In genomic region chr3:193744048-193744821, GRCh38 we compare ENCODE assay signal across 8 cellular contexts.
DNase-seq lines count a peak whose midpoint lies in the region; ATAC-seq and TF ChIP-seq lines count a peak whose summit lies in the region.

No MANE protein-coding gene starts in this region.

- H2AFZ ChIP-seq in MM.1S (ENCODE audit: low read length) = peak overlapping the region; percentile 39

- H3K27ac ChIP-seq in MM.1S (ENCODE audit: low read length) = peak overlapping the region; percentile 76

- ATAC-seq in GM18498 (IDR thresholded peaks at IDR 0.05; ENCODE audit: unreplicated experiment) (peak; percentile 6), WTC11 (peak; percentile 78), GM21526 (IDR thresholded peaks at IDR 0.05; ENCODE audit: low FRiP score, unreplicated experiment) (no peak)
- ATAC-seq in activated CD8-positive, alpha-beta T cell treated with anti-CD3 and anti-CD28 coated beads for 36 hours = no peak

- peak overlapping the region; percentile 52 for H3K9ac ChIP-seq in MM.1S (ENCODE audit: low read length)

- H3K36me3 Mint-ChIP-seq in WTC11 (no peaks in the 10 kb centered on the region), mesothelial cell of epicardium (no peaks in the 10 kb centered on the region)
- no peaks in the 10 kb centered on the region for H3K36me3 Mint-ChIP-seq in activated CD8-positive, alpha-beta T cell treated with anti-CD3 and anti-CD28 coated beads for 36 hours (ENCODE audit: low read depth)

- H3K4me1 ChIP-seq in MM.1S (ENCODE audit: low read length) = peaks cover 19% of the 10 kb centered on the region

- H3K4me3 ChIP-seq in MM.1S (ENCODE audit: low read length) = peak overlapping the region; percentile 44

- H3K4me1 Mint-ChIP-seq in WTC11 (peaks cover 24% of the 10 kb centered on the region), mesothelial cell of epicardium (peaks cover 31% of the 10 kb centered on the region)
- peaks cover 6% of the 10 kb centered on the region for H3K4me1 Mint-ChIP-seq in activated CD8-positive, alpha-beta T cell treated with anti-CD3 and anti-CD28 coated beads for 36 hours (ENCODE audit: low read depth)

- CTCF ChIA-PET in WTC11 (lab: Charles Lee) = interaction anchor here (1.9 kb wide), 2 partner anchors 23 to 572 kb away, joined by 4 to 7 read pairs; no protein-coding TSS in a partner anchor
- CTCF ChIA-PET in activated CD8-positive, alpha-beta T cell treated with anti-CD3 and anti-CD28 coated beads for 36 hours (lab: Charles Lee) = interaction anchor here (1.1 kb wide), 1 partner anchor 36 kb away, joined by 3 read pairs; no protein-coding TSS in a partner anchor

- H3K9me3 Mint-ChIP-seq in WTC11 (peaks cover 4% of the 10 kb centered on the region; the same call in 1 of the 2 replicates), mesothelial cell of epicardium (peaks cover 4% of the 10 kb centered on the region)
- no peaks in the 10 kb centered on the region for H3K9me3 Mint-ChIP-seq in activated CD8-positive, alpha-beta T cell treated with anti-CD3 and anti-CD28 coated beads for 36 hours

- H3K9me3 ChIP-seq in MM.1S (replicated peaks; ENCODE audit: insufficient read depth, low read length) = no peaks in the 10 kb centered on the region

- no peaks in the 10 kb centered on the region for H3K9me2 ChIP-seq in MM.1S (replicated peaks; ENCODE audit: insufficient read depth, low read length)

- H3K27me3 ChIP-seq in MM.1S (replicated peaks; ENCODE audit: insufficient read depth, low read length) = no peaks in the 10 kb centered on the region

- no peaks in the 10 kb centered on the region for H3K79me2 ChIP-seq in MM.1S (ENCODE audit: low read length)

- H3K4me3 Mint-ChIP-seq in WTC11 (no peak overlapping the region), mesothelial cell of epicardium (peak overlapping the region; percentile 33)
- H3K4me3 Mint-ChIP-seq in activated CD8-positive, alpha-beta T cell treated with anti-CD3 and anti-CD28 coated beads for 36 hours = no peak overlapping the region

- H4K20me1 ChIP-seq in MM.1S (ENCODE audit: insufficient read depth, low read length) = no peaks in the 10 kb centered on the region

- peaks cover 24% of the 10 kb centered on the region for H3F3A ChIP-seq in MM.1S (ENCODE audit: insufficient read depth, low read length)

- no peaks in the 10 kb centered on the region for H3K36me3 ChIP-seq in MM.1S (replicated peaks; ENCODE audit: insufficient read depth, low read length)

- H3K27me3 Mint-ChIP-seq in WTC11 (ENCODE audit: low read depth) (no peaks in the 10 kb centered on the region; the same call in 1 of the 2 replicates), mesothelial cell of epicardium (ENCODE audit: low read depth) (no peaks in the 10 kb centered on the region)
- peaks cover 3% of the 10 kb centered on the region for H3K27me3 Mint-ChIP-seq in activated CD8-positive, alpha-beta T cell treated with anti-CD3 and anti-CD28 coated beads for 36 hours

- intact Hi-C loops in activated CD8-positive, alpha-beta T cell treated with anti-CD3 and anti-CD28 coated beads for 36 hours (cut with micrococcal nuclease) = no loop called here
- intact Hi-C loops in head of caudate nucleus (cut with DNase I) = no loop called here

- peak; percentile 47 for DNase-seq in MM.1S
- DNase-seq in WTC11 (ENCODE audit: low spot score) = no peak
- DNase-seq in mesothelial cell of epicardium (ENCODE audit: low spot score in 2 of 2, unreplicated experiment in 2 of 2) = no peak
- no peak for DNase-seq in cerebellar cortex (ENCODE audit: low spot score)
- no peak for DNase-seq in activated CD8-positive, alpha-beta T cell treated with anti-CD3 and anti-CD28 coated beads for 36 hours
- DNase-seq in head of caudate nucleus = no peak

- H3K27ac Mint-ChIP-seq in WTC11 (no peak overlapping the region; the same call in 1 of the 2 replicates), mesothelial cell of epicardium (peak overlapping the region; percentile 92)
- H3K27ac Mint-ChIP-seq in activated CD8-positive, alpha-beta T cell treated with anti-CD3 and anti-CD28 coated beads for 36 hours = no peak overlapping the region

- TF ChIP-seq CTCF in MM.1S (IDR thresholded peaks at IDR 0.05; ENCODE audit: low read length) (no peak), WTC11 (IDR thresholded peaks at IDR 0.05) (no peak), mesothelial cell of epicardium (IDR thresholded peaks at IDR 0.05; ENCODE audit: unreplicated experiment) (no peak)
- no peak for TF ChIP-seq CTCF in activated CD8-positive, alpha-beta T cell treated with anti-CD3 and anti-CD28 coated beads for 36 hours (IDR thresholded peaks at IDR 0.05)

- POLR2A ChIA-PET in WTC11 (lab: Charles Lee) = no interaction called here
- POLR2A ChIA-PET in activated CD8-positive, alpha-beta T cell treated with anti-CD3 and anti-CD28 coated beads for 36 hours (lab: Charles Lee) = no interaction called here

- H3K4me2 ChIP-seq in MM.1S (ENCODE audit: low read depth, low read length) = peak overlapping the region; percentile 76

TF ChIP-seq in WTC11, 78 proteins besides CTCF, POLR2A, EP300 and RAD21 (continues in another document):
- TF ChIP-seq GRHL2 (CRISPR knock-in tag; IDR thresholded peaks at IDR 0.05; ENCODE audit: insufficient replicate concordance, severe bottlenecking) (no peak), ARID4B (CRISPR knock-in tag; IDR thresholded peaks at IDR 0.05; ENCODE audit: borderline replicate concordance) (no peak), SP1 (CRISPR knock-in tag; conservative IDR thresholded peaks at IDR 0.05) (no peak), MAX (CRISPR knock-in tag; IDR thresholded peaks at IDR 0.05) (peak; percentile 55), RORB (CRISPR knock-in tag; IDR thresholded peaks at IDR 0.05) (no peak), USF2 (CRISPR knock-in tag; IDR thresholded peaks at IDR 0.05) (peak; percentile 63; the same call in 1 of the 2 replicates), IRF1 (CRISPR knock-in tag; IDR thresholded peaks at IDR 0.05) (no peak), NFATC4 (CRISPR knock-in tag; IDR thresholded peaks at IDR 0.05) (no peak), GABPB1 (CRISPR knock-in tag; IDR thresholded peaks at IDR 0.05) (peak; percentile 83), ETV6 (CRISPR knock-in tag; IDR thresholded peaks at IDR 0.05) (0 out of 2 replicates have a peak, but pooled peaks have one; percentile 46), E2F1 (CRISPR knock-in tag; IDR thresholded peaks at IDR 0.05) (no peak)

Comparison
In these comparisons a context has a peak if more than half of its experiments do, and no peak if none do; other contexts are left out.
1. ATAC-seq: peak in GM18498 (single experiment) and WTC11 (single experiment); none in activated CD8-positive, alpha-beta T cell treated with anti-CD3 and anti-CD28 coated beads for 36 hours (single experiment) and GM21526 (single experiment).